In genomic region chr14:100117026-100117425, GRCh38 we compare ENCODE assay signal across 26 cellular contexts. TPM values are rescaled to one million over a fixed set of nuclear protein-coding genes. Genes with fewer than 3 reads are reported as not detected.
A peak's percentile ranks its signal among the peaks of the same experiment; 100 is the strongest.
DNase-seq lines count a peak whose midpoint lies in the region; ATAC-seq and TF ChIP-seq lines count a peak whose summit lies in the region.
"Had no signal": no experiment of that assay in that cellular context is flagged by ENCODE, and none has a peak within 500 bp of the region (broad histone marks: within the 10 kb centered on the region; RNA-seq: fewer than 3 reads in every experiment).

No MANE protein-coding gene starts in this region.

- BruUV-seq in MCF 10A (replicated peaks; lab: Mats Ljungman, UMichigan) (no TSS peak), mammary epithelial cell (replicated peaks; lab: Mats Ljungman, UMichigan) (no TSS peak)

- no peaks in the 10 kb centered on the region for H3K36me3 ChIP-seq in mammary epithelial cell (ENCODE audit: insufficient read depth, low read length)
- H3K36me3 ChIP-seq: ascending aorta, HAP-1, MG63, neutrophil, SJCRH30, transverse colon had no signal

- no peak overlapping the region for H2AFZ ChIP-seq in mammary epithelial cell (ENCODE audit: low read depth, low read length)

- POLR2A ChIA-PET in MCF 10A (lab: Yijun Ruan, JAX), result interaction anchor here (0.7 kb wide), 1 partner anchor 14 kb away, joined by 3 read pairs; no protein-coding TSS in a partner anchor
- POLR2A ChIA-PET in naive thymus-derived CD8-positive, alpha-beta T cell (lab: Charles Lee), result interaction anchor here (0.5 to 59.1 kb wide), 3 partner anchors 11 to 71 kb away, joined by 4 to 2215 read pairs (median 5); partner anchors contain the start of gene EVL

- dilution Hi-C loops in mammary epithelial cell (cut with HindIII; ENCODE audit: low sequenced_read_pairs), result no loop called here

- H3K27me3 Mint-ChIP-seq in MCF 10A (ENCODE audit: insufficient read depth, unreplicated experiment), result no peaks in the 10 kb centered on the region
- no peaks in the 10 kb centered on the region for H3K27me3 Mint-ChIP-seq in naive thymus-derived CD8-positive, alpha-beta T cell

- no peak for ATAC-seq in naive thymus-derived CD8-positive, alpha-beta T cell
- ATAC-seq in GM19035 (IDR thresholded peaks at IDR 0.05; ENCODE audit: unreplicated experiment), result no peak

- no peaks in the 10 kb centered on the region for H3K9me3 Mint-ChIP-seq in MCF 10A (ENCODE audit: unreplicated experiment)
- no peaks in the 10 kb centered on the region for H3K9me3 Mint-ChIP-seq in naive thymus-derived CD8-positive, alpha-beta T cell
- H3K9me3 Mint-ChIP-seq: activated naive CD4-positive, alpha-beta T cell treated with anti-CD3 and anti-CD28 coated beads for 36 hours had no signal

- intact Hi-C loops in MCF 10A (cut with micrococcal nuclease) (no loop called here), mammary epithelial cell (cut with micrococcal nuclease) (no loop called here)

- no peaks in the 10 kb centered on the region for H3K9me3 ChIP-seq in mammary epithelial cell (replicated peaks; ENCODE audit: insufficient read depth, low read length)
- H3K9me3 ChIP-seq: ascending aorta; BLaER1 treated with 17β-estradiol and CSF1 and Interleukin-3, amounts not matched to agents 10 nM and 100 nM; HAP-1; heart right ventricle; MG63; neutrophil; SJCRH30; transverse colon had no signal

- WGBS in mammary epithelial cell (ENCODE audit: low coverage, missing lambda C conversion rate), result 96% methylated on average over 6 of the region's 10 CpGs

- no peak overlapping the region for H3K4me3 ChIP-seq in mammary epithelial cell (replicated peaks in 1 of 3; ENCODE audit: insufficient read depth in 1 of 3, low read depth in 2 of 3, low read length in 3 of 3)
- H3K4me3 ChIP-seq: ascending aorta; BLaER1 treated with 17β-estradiol and CSF1 and Interleukin-3, amounts not matched to agents 10 nM and 100 nM; HAP-1; heart right ventricle; MG63; SJCRH30; skin epidermis; transverse colon had no signal

- CTCF ChIA-PET in MCF 10A (lab: Yijun Ruan, JAX) (interaction anchor here (0.7 to 2.8 kb wide), 4 partner anchors 9 to 1087 kb away, joined by 3 to 18 read pairs (median 3); no protein-coding TSS in a partner anchor), mammary epithelial cell (lab: Charles Lee; ENCODE audit: low non-redundant PET) (no interaction called here)

- no peak overlapping the region for H3K27ac ChIP-seq in mammary epithelial cell (ENCODE audit: insufficient read depth, low read depth, low read length)
- H3K27ac ChIP-seq in angular gyrus (ENCODE audit: low read depth, low read length), result peak overlapping the region; percentile 99
- H3K27ac ChIP-seq: ascending aorta; BLaER1 treated with 17β-estradiol and CSF1 and Interleukin-3, amounts not matched to agents 10 nM and 100 nM; heart right ventricle; neutrophil; SJCRH30; skin epidermis; transverse colon had no signal

- no peak for DNase-seq in MCF 10A (ENCODE audit: unreplicated experiment)
- DNase-seq in mammary epithelial cell, result no peak
- DNase-seq in naive thymus-derived CD8-positive, alpha-beta T cell, result no peak
- no peak for DNase-seq in NK-92 treated with Interleukin-12 subunit alpha and Interleukin-12 subunit beta, amount 100 ng/mL, for 24 hours (lab: John Stamatoyannopoulos, UW)
- DNase-seq in NCI-H2171 (lab: John Stamatoyannopoulos, UW), result no peak
- no peak for DNase-seq in stimulated activated CD4-positive, alpha-beta T cell treated with anti-CD3 and anti-CD28 coated beads, Interleukin-2, amount 100 ng/mL, for 48 hours
- DNase-seq: activated naive CD4-positive, alpha-beta T cell treated with anti-CD3 and anti-CD28 coated beads for 36 hours; activated T-cell treated with anti-CD3 and anti-CD28 coated beads for 4 hours; EL; foreskin fibroblast; heart right ventricle; MG63; NCI-H1417; NCI-H510A; SJCRH30; stimulated activated CD4-positive, alpha-beta T cell treated with anti-CD3 and anti-CD28 coated beads, Interleukin-2, amount 100 ng/mL, for 24 hours; stimulated activated naive CD4-positive, alpha-beta T cell treated with Interleukin-2 at 50 U/mL for 16 hours; transverse colon had no signal

- in situ Hi-C loops in mammary epithelial cell (cut with MboI; ENCODE audit: low sequenced_read_pairs in 2 of 2), result loop anchor here in 1 of 2 donors (10.0 kb wide), 1 partner anchor 132 kb away; no protein-coding TSS in a partner anchor

- H3K4me3 Mint-ChIP-seq in MCF 10A (ENCODE audit: unreplicated experiment), result no peak overlapping the region
- no peak overlapping the region for H3K4me3 Mint-ChIP-seq in naive thymus-derived CD8-positive, alpha-beta T cell
- H3K4me3 Mint-ChIP-seq: activated naive CD4-positive, alpha-beta T cell treated with anti-CD3 and anti-CD28 coated beads for 36 hours had no signal

- peaks cover 15% of the 10 kb centered on the region for H3K36me3 Mint-ChIP-seq in MCF 10A (ENCODE audit: insufficient read depth, unreplicated experiment)
- H3K36me3 Mint-ChIP-seq in naive thymus-derived CD8-positive, alpha-beta T cell, result peaks cover 0 to 86% (median 4%) of the 10 kb centered on the region in 3 donors

- H3K4me2 ChIP-seq in mammary epithelial cell (ENCODE audit: insufficient read depth, low read depth, low read length), result no peak overlapping the region
- H3K4me2 ChIP-seq: BLaER1 treated with 17β-estradiol and CSF1 and Interleukin-3, amounts not matched to agents 10 nM and 100 nM had no signal

- peaks cover 3% of the 10 kb centered on the region for H3K4me1 ChIP-seq in mammary epithelial cell (ENCODE audit: insufficient read depth, low read length)
- H3K4me1 ChIP-seq: HAP-1 had no signal

- no peaks in the 10 kb centered on the region for H3K4me1 Mint-ChIP-seq in MCF 10A (ENCODE audit: insufficient read depth, unreplicated experiment)
- peaks cover 33 to 60% (median 49%) of the 10 kb centered on the region in 4 donors for H3K4me1 Mint-ChIP-seq in naive thymus-derived CD8-positive, alpha-beta T cell

- H3K9ac ChIP-seq in mammary epithelial cell (ENCODE audit: insufficient read depth, low read length), result no peak overlapping the region
- H3K9ac ChIP-seq: BLaER1 treated with 17β-estradiol and CSF1 and Interleukin-3, amounts not matched to agents 10 nM and 100 nM had no signal

- H3K27me3 ChIP-seq in mammary epithelial cell (ENCODE audit: insufficient read depth, low read length), result no peaks in the 10 kb centered on the region
- H3K27me3 ChIP-seq: ascending aorta; BLaER1 treated with 17β-estradiol and CSF1 and Interleukin-3, amounts not matched to agents 10 nM and 100 nM; heart right ventricle; MG63; neutrophil; SJCRH30; transverse colon had no signal

- peak overlapping the region; percentile 16 for H3K27ac Mint-ChIP-seq in MCF 10A (ENCODE audit: low read depth, unreplicated experiment)
- H3K27ac Mint-ChIP-seq in naive thymus-derived CD8-positive, alpha-beta T cell, result peak overlapping the region in 9 of 10 donors; percentile 43 to 93 (median 88)

- no peaks in the 10 kb centered on the region for H4K20me1 ChIP-seq in mammary epithelial cell (ENCODE audit: insufficient read depth, low read length)

- TF ChIP-seq CTCF in MCF 10A (IDR thresholded peaks at IDR 0.05; ENCODE audit: unreplicated experiment) (no peak), mammary epithelial cell (conservative IDR thresholded peaks at IDR 0.05 in 1 of 2, IDR thresholded peaks at IDR 0.05 in 1 of 2; ENCODE audit: extremely low read depth in 1 of 2, insufficient read depth in 1 of 2, low read depth in 1 of 2, low read length in 2 of 2) (no peak)

- H3K79me2 ChIP-seq in mammary epithelial cell (ENCODE audit: insufficient read depth, low read length), result no peaks in the 10 kb centered on the region

RNA-seq across cellular contexts. Expression of gene DEGS2, which starts 42.4 kb away (rescaled TPM):
- total RNA-seq in MCF 10A (2022) (0.07 and 0.39 TPM in 2 replicates), mammary epithelial cell (under 1 TPM; 0.17 to 0.87 TPM)
- polyA plus RNA-seq in mammary epithelial cell, result 0.36 TPM
- not detected for polyA minus RNA-seq in mammary epithelial cell
- under 1 TPM in 1 of 2 experiments, not detected in 1; 0.49 TPM for total RNA-seq in naive thymus-derived CD8-positive, alpha-beta T cell
- polyA plus RNA-seq in naive thymus-derived CD8-positive, alpha-beta T cell, result 1 to 10 TPM in 2 of 3 donors, under 1 TPM in 1; 0.39 to 1.1 (median 1.0) TPM
- total RNA-seq: SJCRH30; T-helper 1 cell treated with Interleukin-12 subunit alpha and Interleukin-12 subunit beta and Interleukin-4 antibody, amounts not matched to agents 30 ng/mL and 1 ng/mL, for 36 hours had no signal

RNA-seq across cellular contexts. Expression of gene EVL, which starts 51.8 kb away (rescaled TPM):
- total RNA-seq in MCF 10A (2022), result 52.5 and 55.4 TPM in 2 replicates
- 10 to 100 TPM; 11.8 to 38.9 TPM for total RNA-seq in mammary epithelial cell
- 20.4 TPM for polyA plus RNA-seq in mammary epithelial cell
- polyA minus RNA-seq in mammary epithelial cell, result 31.2 TPM
- total RNA-seq in naive thymus-derived CD8-positive, alpha-beta T cell, result 1,000 to 10,000 TPM; 1,491 to 1,493 TPM
- polyA plus RNA-seq in naive thymus-derived CD8-positive, alpha-beta T cell, result 100 to 1,000 TPM; 111 to 153 (median 148) TPM

Comparison
In these comparisons a context has a peak if more than half of its experiments do, and no peak if none do; other contexts are left out.
1. RNA of gene EVL, which starts 51.8 kb away (total RNA-seq): 1,491 to 1,493 TPM in naive thymus-derived CD8-positive, alpha-beta T cell; 52.5 to 55.4 TPM in MCF 10A and 11.8 to 38.9 TPM in mammary epithelial cell; every median in the first group is over 10 times any median in the second.